Comparison of ENCODE assay signal across 1 cellular context in the genomic region with DNA sequence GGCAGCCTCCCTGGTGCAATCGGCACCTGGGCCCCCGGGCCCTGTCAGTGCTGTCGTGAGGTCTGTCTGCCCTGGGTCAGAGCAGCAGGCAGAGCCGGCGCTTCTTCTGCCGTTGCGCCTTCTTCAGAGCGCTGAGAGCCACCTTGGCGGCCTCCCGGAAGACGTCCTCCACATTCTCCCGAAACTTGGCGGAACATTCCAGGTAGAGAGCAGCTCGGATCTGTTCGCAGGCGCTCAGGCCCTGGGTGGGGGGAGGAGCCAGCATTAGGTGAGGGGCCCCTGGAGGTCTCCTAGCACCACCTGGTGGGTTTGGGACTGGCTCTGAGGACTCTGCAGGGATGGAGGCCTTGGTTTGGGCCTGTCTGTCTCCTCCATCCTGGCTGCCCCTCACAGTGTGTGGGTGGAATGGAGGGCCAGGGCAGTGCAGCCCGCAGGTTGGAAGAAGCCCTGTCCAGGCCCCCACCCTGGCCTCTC.
A peak's percentile ranks its signal among the peaks of the same experiment; 100 is the strongest.
TF ChIP-seq lines count a peak whose summit lies in the region.

No MANE protein-coding gene starts in this region.

TF ChIP-seq in HepG2, 621 proteins besides CTCF, POLR2A, EP300 and RAD21:
- TF ChIP-seq AGO1 (IDR thresholded peaks at IDR 0.05; ENCODE audit: low read depth, low read length, poor library complexity, severe bottlenecking) (peak; percentile 85), RBFOX2 (IDR thresholded peaks at IDR 0.05; ENCODE audit: low read depth, low read length) (0 out of 2 replicates have a peak, but pooled peaks have one; percentile 31), SSRP1 (CRISPR knock-in tag; IDR thresholded peaks at IDR 0.05) (no peak), IRX3 (CRISPR knock-in tag; IDR thresholded peaks at IDR 0.05; ENCODE audit: borderline replicate concordance, low read depth) (no peak), ZNF232 (CRISPR knock-in tag; IDR thresholded peaks at IDR 0.05; ENCODE audit: borderline replicate concordance) (no peak), AGO2 (optimal IDR thresholded peaks at IDR 0.05; ENCODE audit: low read depth, low read length) (peak; percentile 85)
- TF ChIP-seq, protein P1, sequence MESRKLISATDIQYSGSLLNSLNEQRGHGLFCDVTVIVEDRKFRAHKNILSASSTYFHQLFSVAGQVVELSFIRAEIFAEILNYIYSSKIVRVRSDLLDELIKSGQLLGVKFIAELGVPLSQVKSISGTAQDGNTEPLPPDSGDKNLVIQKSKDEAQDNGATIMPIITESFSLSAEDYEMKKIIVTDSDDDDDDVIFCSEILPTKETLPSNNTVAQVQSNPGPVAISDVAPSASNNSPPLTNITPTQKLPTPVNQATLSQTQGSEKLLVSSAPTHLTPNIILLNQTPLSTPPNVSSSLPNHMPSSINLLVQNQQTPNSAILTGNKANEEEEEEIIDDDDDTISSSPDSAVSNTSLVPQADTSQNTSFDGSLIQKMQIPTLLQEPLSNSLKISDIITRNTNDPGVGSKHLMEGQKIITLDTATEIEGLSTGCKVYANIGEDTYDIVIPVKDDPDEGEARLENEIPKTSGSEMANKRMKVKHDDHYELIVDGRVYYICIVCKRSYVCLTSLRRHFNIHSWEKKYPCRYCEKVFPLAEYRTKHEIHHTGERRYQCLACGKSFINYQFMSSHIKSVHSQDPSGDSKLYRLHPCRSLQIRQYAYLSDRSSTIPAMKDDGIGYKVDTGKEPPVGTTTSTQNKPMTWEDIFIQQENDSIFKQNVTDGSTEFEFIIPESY (CRISPR knock-in tag; IDR thresholded peaks at IDR 0.05), result 0 out of 2 replicates have a peak, but pooled peaks have one; percentile 24
- TF ChIP-seq, protein P2, sequence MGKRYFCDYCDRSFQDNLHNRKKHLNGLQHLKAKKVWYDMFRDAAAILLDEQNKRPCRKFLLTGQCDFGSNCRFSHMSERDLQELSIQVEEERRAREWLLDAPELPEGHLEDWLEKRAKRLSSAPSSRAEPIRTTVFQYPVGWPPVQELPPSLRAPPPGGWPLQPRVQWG (CRISPR knock-in tag; IDR thresholded peaks at IDR 0.05; ENCODE audit: borderline replicate concordance, low read depth), result no peak
- TF ChIP-seq, protein P3, sequence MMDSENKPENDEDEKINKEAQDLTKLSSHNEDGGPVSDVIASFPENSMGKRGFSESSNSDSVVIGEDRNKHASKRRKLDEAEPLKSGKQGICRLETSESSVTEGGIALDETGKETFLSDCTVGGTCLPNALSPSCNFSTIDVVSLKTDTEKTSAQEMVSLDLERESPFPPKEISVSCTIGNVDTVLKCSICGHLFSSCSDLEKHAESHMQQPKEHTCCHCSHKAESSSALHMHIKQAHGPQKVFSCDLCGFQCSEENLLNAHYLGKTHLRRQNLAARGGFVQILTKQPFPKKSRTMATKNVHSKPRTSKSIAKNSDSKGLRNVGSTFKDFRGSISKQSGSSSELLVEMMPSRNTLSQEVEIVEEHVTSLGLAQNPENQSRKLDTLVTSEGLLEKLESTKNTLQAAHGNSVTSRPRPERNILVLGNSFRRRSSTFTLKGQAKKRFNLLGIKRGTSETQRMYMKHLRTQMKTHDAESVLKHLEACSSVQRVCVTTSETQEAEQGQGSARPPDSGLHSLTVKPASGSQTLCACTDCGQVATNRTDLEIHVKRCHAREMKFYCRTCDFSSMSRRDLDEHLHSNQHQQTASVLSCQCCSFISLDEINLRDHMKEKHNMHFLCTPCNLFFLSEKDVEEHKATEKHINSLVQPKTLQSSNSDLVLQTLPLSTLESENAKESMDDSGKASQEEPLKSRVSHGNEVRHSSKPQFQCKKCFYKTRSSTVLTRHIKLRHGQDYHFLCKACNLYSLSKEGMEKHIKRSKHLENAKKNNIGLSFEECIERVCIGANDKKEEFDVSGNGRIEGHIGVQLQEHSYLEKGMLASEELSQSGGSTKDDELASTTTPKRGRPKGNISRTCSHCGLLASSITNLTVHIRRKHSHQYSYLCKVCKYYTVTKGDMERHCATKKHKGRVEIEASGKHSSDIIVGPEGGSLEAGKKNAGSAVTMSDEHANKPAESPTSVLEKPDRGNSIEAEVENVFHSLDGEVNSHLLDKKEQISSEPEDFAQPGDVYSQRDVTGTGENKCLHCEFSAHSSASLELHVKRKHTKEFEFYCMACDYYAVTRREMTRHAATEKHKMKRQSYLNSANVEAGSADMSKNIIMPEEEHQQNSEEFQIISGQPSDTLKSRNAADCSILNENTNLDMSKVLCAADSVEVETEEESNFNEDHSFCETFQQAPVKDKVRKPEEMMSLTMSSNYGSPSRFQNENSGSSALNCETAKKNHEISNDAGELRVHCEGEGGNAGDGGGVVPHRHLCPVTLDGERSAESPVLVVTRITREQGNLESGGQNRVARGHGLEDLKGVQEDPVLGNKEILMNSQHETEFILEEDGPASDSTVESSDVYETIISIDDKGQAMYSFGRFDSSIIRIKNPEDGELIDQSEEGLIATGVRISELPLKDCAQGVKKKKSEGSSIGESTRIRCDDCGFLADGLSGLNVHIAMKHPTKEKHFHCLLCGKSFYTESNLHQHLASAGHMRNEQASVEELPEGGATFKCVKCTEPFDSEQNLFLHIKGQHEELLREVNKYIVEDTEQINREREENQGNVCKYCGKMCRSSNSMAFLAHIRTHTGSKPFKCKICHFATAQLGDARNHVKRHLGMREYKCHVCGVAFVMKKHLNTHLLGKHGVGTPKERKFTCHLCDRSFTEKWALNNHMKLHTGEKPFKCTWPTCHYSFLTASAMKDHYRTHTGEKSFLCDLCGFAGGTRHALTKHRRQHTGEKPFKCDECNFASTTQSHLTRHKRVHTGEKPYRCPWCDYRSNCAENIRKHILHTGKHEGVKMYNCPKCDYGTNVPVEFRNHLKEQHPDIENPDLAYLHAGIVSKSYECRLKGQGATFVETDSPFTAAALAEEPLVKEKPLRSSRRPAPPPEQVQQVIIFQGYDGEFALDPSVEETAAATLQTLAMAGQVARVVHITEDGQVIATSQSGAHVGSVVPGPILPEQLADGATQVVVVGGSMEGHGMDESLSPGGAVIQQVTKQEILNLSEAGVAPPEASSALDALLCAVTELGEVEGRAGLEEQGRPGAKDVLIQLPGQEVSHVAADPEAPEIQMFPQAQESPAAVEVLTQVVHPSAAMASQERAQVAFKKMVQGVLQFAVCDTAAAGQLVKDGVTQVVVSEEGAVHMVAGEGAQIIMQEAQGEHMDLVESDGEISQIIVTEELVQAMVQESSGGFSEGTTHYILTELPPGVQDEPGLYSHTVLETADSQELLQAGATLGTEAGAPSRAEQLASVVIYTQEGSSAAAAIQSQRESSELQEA (CRISPR knock-in tag; IDR thresholded peaks at IDR 0.05; ENCODE audit: not compliant biosample characterization), result no peak
TF ChIP-seq in HepG2: peak in this region for 4.
